ENCODE assay signal across 18 cellular contexts in genomic region chr9:76162751-76163500, GRCh38.
DNase-seq lines count a peak whose midpoint lies in the region; ATAC-seq and TF ChIP-seq lines count a peak whose summit lies in the region.
"Had no signal": no experiment of that assay in that cellular context is flagged by ENCODE, and none has a peak within 500 bp of the region (broad histone marks: within the 10 kb centered on the region; RNA-seq: fewer than 3 reads in every experiment).

No MANE protein-coding gene starts in this region.

- no peaks in the 10 kb centered on the region for H3K9me3 ChIP-seq in cardiac muscle cell (ENCODE audit: low read depth)
- H3K9me3 ChIP-seq in right atrium auricular region, result no peaks in the 10 kb centered on the region
- H3K9me3 ChIP-seq in heart left ventricle, result no peaks in the 10 kb centered on the region
- H3K9me3 ChIP-seq: body of pancreas, SK-N-SH, upper lobe of right lung had no signal

- no peak for TF ChIP-seq CTCF in cardiac muscle cell (IDR thresholded peaks at IDR 0.05; ENCODE audit: low read depth, low read length)
- no peak for TF ChIP-seq CTCF in right atrium auricular region (IDR thresholded peaks at IDR 0.05)
- no peak for TF ChIP-seq CTCF in heart left ventricle (IDR thresholded peaks at IDR 0.05)
- TF ChIP-seq CTCF in omental fat pad (IDR thresholded peaks at IDR 0.05), result no peak

- intact Hi-C loops in heart left ventricle (cut with DNase I), result loop anchor here in 1 of 10 donors (10.0 kb wide), 1 partner anchor 278 kb away; no protein-coding TSS in a partner anchor

- H3K9me3 Mint-ChIP-seq in stimulated activated effector memory CD8-positive, alpha-beta T cell treated with anti-CD3 and anti-CD28 coated beads, Interleukin-12 subunit alpha, Interleukin-12 subunit beta, amount 100 ng/mL, for 72 hours, result no peaks in the 10 kb centered on the region
- H3K9me3 Mint-ChIP-seq: activated CD8-positive, alpha-beta T cell treated with anti-CD3 and anti-CD28 coated beads for 36 hours; nephron had no signal

- H3K4me1 Mint-ChIP-seq in stimulated activated effector memory CD8-positive, alpha-beta T cell treated with anti-CD3 and anti-CD28 coated beads, Interleukin-12 subunit alpha, Interleukin-12 subunit beta, amount 100 ng/mL, for 72 hours, result no peaks in the 10 kb centered on the region

- no peaks in the 10 kb centered on the region for H3K36me3 Mint-ChIP-seq in stimulated activated effector memory CD8-positive, alpha-beta T cell treated with anti-CD3 and anti-CD28 coated beads, Interleukin-12 subunit alpha, Interleukin-12 subunit beta, amount 100 ng/mL, for 72 hours

- H3K27ac Mint-ChIP-seq in stimulated activated effector memory CD8-positive, alpha-beta T cell treated with anti-CD3 and anti-CD28 coated beads, Interleukin-12 subunit alpha, Interleukin-12 subunit beta, amount 100 ng/mL, for 72 hours, result no peak overlapping the region
- H3K27ac Mint-ChIP-seq: activated CD8-positive, alpha-beta T cell treated with anti-CD3 and anti-CD28 coated beads for 36 hours had no signal

- H3K27me3 ChIP-seq in cardiac muscle cell, result no peaks in the 10 kb centered on the region
- H3K27me3 ChIP-seq in right atrium auricular region, result no peaks in the 10 kb centered on the region
- H3K27me3 ChIP-seq in heart left ventricle, result no peaks in the 10 kb centered on the region
- H3K27me3 ChIP-seq: body of pancreas, upper lobe of right lung had no signal

- H3K27ac ChIP-seq in cardiac muscle cell, result peak overlapping the region; percentile 3
- H3K27ac ChIP-seq in right atrium auricular region, result peak overlapping the region in 1 of 2 donors; percentile 23
- peak overlapping the region in 2 of 12 donors; percentile 18 to 29 for H3K27ac ChIP-seq in heart left ventricle
- H3K27ac ChIP-seq: body of pancreas had no signal

- DNase-seq in cardiac muscle cell (ENCODE audit: low read depth in 1 of 2, low spot score in 1 of 2), result peak; percentile 8 to 72
- no peak for DNase-seq in right atrium auricular region (ENCODE audit: low spot score)
- DNase-seq in heart left ventricle, result peak in 2 of 5 donors; percentile 29 to 33
- no peak for DNase-seq in omental fat pad (ENCODE audit: low spot score)
- DNase-seq in activated CD4-positive, alpha-beta T cell treated with anti-CD3 and anti-CD28 coated beads for 1 hour, result no peak
- DNase-seq in activated CD8-positive, alpha-beta memory T cell treated with anti-CD3 and anti-CD28 coated beads, Interleukin-2, amount 50 U/mL, for 4 hours, result no peak
- DNase-seq in stimulated activated effector memory CD8-positive, alpha-beta T cell treated with anti-CD3 and anti-CD28 coated beads, Interleukin-12 subunit alpha, Interleukin-12 subunit beta, amount 100 ng/mL, for 72 hours (ENCODE audit: low spot score in 2 of 2), result no peak
- DNase-seq in NCI-H748 (lab: John Stamatoyannopoulos, UW; ENCODE audit: unreplicated experiment), result no peak
- DNase-seq: activated CD8-positive, alpha-beta T cell treated with anti-CD3 and anti-CD28 coated beads for 36 hours; activated effector memory CD4-positive, alpha-beta T cell treated with anti-CD3 and anti-CD28 coated beads, Interleukin-2, amount 50 U/mL, for 16 hours; body of pancreas; NCI-H146; NCI-H446 treated with DMSO at 0.1 percent for 48 hours; SK-N-SH; stimulated activated CD4-positive, alpha-beta T cell treated with anti-CD3 and anti-CD28 coated beads, Interleukin-4, amount 100 ng/mL, for 24 hours; upper lobe of right lung had no signal

- H3K4me1 ChIP-seq in cardiac muscle cell (ENCODE audit: low read depth) (peaks cover 14% of the 10 kb centered on the region), right atrium auricular region (peaks cover 0 to 23% of the 10 kb centered on the region in 2 donors), heart left ventricle (peaks cover 0 to 25% (median 11%) of the 10 kb centered on the region in 12 donors)
- H3K4me1 ChIP-seq: body of pancreas had no signal

- 64 to 74% (median 65%) methylated on average over 11 of the region's 11 CpGs for WGBS in heart left ventricle, 4 donors

- H3K36me3 ChIP-seq in cardiac muscle cell, result no peaks in the 10 kb centered on the region
- H3K36me3 ChIP-seq in right atrium auricular region, result no peaks in the 10 kb centered on the region
- H3K36me3 ChIP-seq in heart left ventricle, result peaks cover 0 to 39% (median 7%) of the 10 kb centered on the region in 9 donors

- no peak for TF ChIP-seq POLR2A in heart left ventricle (IDR thresholded peaks at IDR 0.05)

- no peak overlapping the region for H3K4me3 Mint-ChIP-seq in stimulated activated effector memory CD8-positive, alpha-beta T cell treated with anti-CD3 and anti-CD28 coated beads, Interleukin-12 subunit alpha, Interleukin-12 subunit beta, amount 100 ng/mL, for 72 hours
- H3K4me3 Mint-ChIP-seq: activated CD8-positive, alpha-beta T cell treated with anti-CD3 and anti-CD28 coated beads for 36 hours had no signal

- no peak overlapping the region for H3K4me3 ChIP-seq in cardiac muscle cell
- no peak overlapping the region for H3K4me3 ChIP-seq in right atrium auricular region
- no peak overlapping the region for H3K4me3 ChIP-seq in heart left ventricle
- H3K4me3 ChIP-seq: body of pancreas, GM12878, upper lobe of right lung had no signal

- peak; percentile 13 to 56 (median 37) for ATAC-seq in heart left ventricle
- peak; percentile 29 for ATAC-seq in omental fat pad (ENCODE audit: low FRiP score)
- ATAC-seq in stimulated activated effector memory CD8-positive, alpha-beta T cell treated with anti-CD3 and anti-CD28 coated beads, Interleukin-12 subunit alpha, Interleukin-12 subunit beta, amount 100 ng/mL, for 72 hours, result no peak
- ATAC-seq: activated CD8-positive, alpha-beta T cell treated with anti-CD3 and anti-CD28 coated beads for 36 hours; body of pancreas; GM12878; upper lobe of right lung had no signal

Comparison
In these comparisons a context has a peak if more than half of its experiments do, and no peak if none do; other contexts are left out.
1. DNase-seq: peak in cardiac muscle cell (2 of 2); none in right atrium auricular region (single experiment), omental fat pad (single experiment), activated CD4-positive, alpha-beta T cell treated with anti-CD3 and anti-CD28 coated beads for 1 hour (single experiment), activated CD8-positive, alpha-beta memory T cell treated with anti-CD3 and anti-CD28 coated beads, Interleukin-2, amount 50 U/mL, for 4 hours (single experiment), stimulated activated effector memory CD8-positive, alpha-beta T cell treated with anti-CD3 and anti-CD28 coated beads, Interleukin-12 subunit alpha, Interleukin-12 subunit beta, amount 100 ng/mL, for 72 hours (0 of 2) and NCI-H748 (single experiment).